ENCODE assay signal across 8 cellular contexts in genomic region chr10:14603539-14604102, GRCh38.
DNase-seq lines count a peak whose midpoint lies in the region; ATAC-seq and TF ChIP-seq lines count a peak whose summit lies in the region.

No MANE protein-coding gene starts in this region.

- no peak overlapping the region for H3K27ac ChIP-seq in psoas muscle

- WGBS in psoas muscle, 3 donors: 0 to 2% (median 1%) methylated on average over 13 to 58 of the region's 58 CpGs

- no peaks in the 10 kb centered on the region for H3K36me3 ChIP-seq in psoas muscle (ENCODE audit: insufficient read depth in 1 of 2, low read depth in 1 of 2)

- H3K9me3 Mint-ChIP-seq in activated T-cell treated with anti-CD3 and anti-CD28 coated beads, Interleukin-2, amount 50 U/mL, for 72 hours: peaks cover 8% of the 10 kb centered on the region in 2 donors
- peaks cover 9% of the 10 kb centered on the region for H3K9me3 Mint-ChIP-seq in glutamatergic neuron (ENCODE audit: unreplicated experiment)

- intact Hi-C loops in psoas muscle (cut with DNase I): loop anchor here in 1 of 2 donors (5.0 kb wide), 1 partner anchor 234 kb away; the partner anchor contains the start of genes CDNF, HSPA14 and MSANTD7

- no peaks in the 10 kb centered on the region for H3K27me3 ChIP-seq in psoas muscle (ENCODE audit: insufficient read depth in 3 of 3, low read length in 2 of 3)

- ATAC-seq in GM19023 (IDR thresholded peaks at IDR 0.05; ENCODE audit: unreplicated experiment): peak; percentile 16
- peak; percentile 12 for ATAC-seq in HG03520 (IDR thresholded peaks at IDR 0.05; ENCODE audit: unreplicated experiment)
- peak; percentile 3 to 10 for ATAC-seq in activated T-cell treated with anti-CD3 and anti-CD28 coated beads, Interleukin-2, amount 50 U/mL, for 72 hours (replicated peaks in 1 of 2)
- peak in 3 of 4 donors; percentile 6 to 25 (median 9) for ATAC-seq in psoas muscle

- H3K36me3 Mint-ChIP-seq in activated T-cell treated with anti-CD3 and anti-CD28 coated beads, Interleukin-2, amount 50 U/mL, for 72 hours (ENCODE audit: insufficient read depth in 2 of 2): peaks cover 27 to 43% of the 10 kb centered on the region in 2 donors
- H3K36me3 Mint-ChIP-seq in glutamatergic neuron (ENCODE audit: unreplicated experiment): peaks cover 3% of the 10 kb centered on the region

- DNase-seq in AML-193 (lab: John Stamatoyannopoulos, UW) (peak; percentile 53 to 67), glutamatergic neuron (peak; percentile 47), psoas muscle (peak; percentile 31 to 46), DMS114 treated with DMSO at 0.1 percent for 48 hours (lab: John Stamatoyannopoulos, UW; ENCODE audit: unreplicated experiment) (no peak), NCI-H2081 (lab: John Stamatoyannopoulos, UW) (no peak)
- peak in 1 of 2 donors; percentile 39 for DNase-seq in activated T-cell treated with anti-CD3 and anti-CD28 coated beads, Interleukin-2, amount 50 U/mL, for 72 hours

- peak overlapping the region; percentile 71 for H3K4me3 ChIP-seq in psoas muscle

- peak overlapping the region; percentile 95 to 96 for H3K4me3 Mint-ChIP-seq in activated T-cell treated with anti-CD3 and anti-CD28 coated beads, Interleukin-2, amount 50 U/mL, for 72 hours
- H3K4me3 Mint-ChIP-seq in glutamatergic neuron (ENCODE audit: unreplicated experiment): peak overlapping the region; percentile 100

- TF ChIP-seq CTCF in glutamatergic neuron (IDR thresholded peaks at IDR 0.05; ENCODE audit: partially characterized antibody, unreplicated experiment): no peak
- TF ChIP-seq CTCF in psoas muscle (IDR thresholded peaks at IDR 0.05): no peak

- peak overlapping the region; percentile 95 for H3K27ac Mint-ChIP-seq in activated T-cell treated with anti-CD3 and anti-CD28 coated beads, Interleukin-2, amount 50 U/mL, for 72 hours
- H3K27ac Mint-ChIP-seq in glutamatergic neuron (ENCODE audit: unreplicated experiment): peak overlapping the region; percentile 99

- no peaks in the 10 kb centered on the region for H3K27me3 Mint-ChIP-seq in activated T-cell treated with anti-CD3 and anti-CD28 coated beads, Interleukin-2, amount 50 U/mL, for 72 hours (ENCODE audit: low read depth)
- H3K27me3 Mint-ChIP-seq in glutamatergic neuron (ENCODE audit: unreplicated experiment): peaks cover 13% of the 10 kb centered on the region

- H3K9me3 ChIP-seq in psoas muscle: no peaks in the 10 kb centered on the region

- H3K4me1 ChIP-seq in psoas muscle: peaks cover 6% of the 10 kb centered on the region

- H3K4me1 Mint-ChIP-seq in activated T-cell treated with anti-CD3 and anti-CD28 coated beads, Interleukin-2, amount 50 U/mL, for 72 hours (ENCODE audit: low read depth): peaks cover 78% of the 10 kb centered on the region
- peaks cover 26% of the 10 kb centered on the region for H3K4me1 Mint-ChIP-seq in glutamatergic neuron (ENCODE audit: low read depth, unreplicated experiment)

Comparison
In these comparisons a context has a peak if more than half of its experiments do, and no peak if none do; other contexts are left out.
1. DNase-seq: peak in AML-193 (2 of 2), glutamatergic neuron (single experiment) and psoas muscle (2 of 2); none in DMS114 treated with DMSO at 0.1 percent for 48 hours (single experiment) and NCI-H2081 (0 of 2).
2. Peak in every context shown above with its lines, with median percentiles within 50 percentile points of each other: ATAC-seq.